14 cellular contexts compared by ENCODE assay signal in the genomic region with DNA sequence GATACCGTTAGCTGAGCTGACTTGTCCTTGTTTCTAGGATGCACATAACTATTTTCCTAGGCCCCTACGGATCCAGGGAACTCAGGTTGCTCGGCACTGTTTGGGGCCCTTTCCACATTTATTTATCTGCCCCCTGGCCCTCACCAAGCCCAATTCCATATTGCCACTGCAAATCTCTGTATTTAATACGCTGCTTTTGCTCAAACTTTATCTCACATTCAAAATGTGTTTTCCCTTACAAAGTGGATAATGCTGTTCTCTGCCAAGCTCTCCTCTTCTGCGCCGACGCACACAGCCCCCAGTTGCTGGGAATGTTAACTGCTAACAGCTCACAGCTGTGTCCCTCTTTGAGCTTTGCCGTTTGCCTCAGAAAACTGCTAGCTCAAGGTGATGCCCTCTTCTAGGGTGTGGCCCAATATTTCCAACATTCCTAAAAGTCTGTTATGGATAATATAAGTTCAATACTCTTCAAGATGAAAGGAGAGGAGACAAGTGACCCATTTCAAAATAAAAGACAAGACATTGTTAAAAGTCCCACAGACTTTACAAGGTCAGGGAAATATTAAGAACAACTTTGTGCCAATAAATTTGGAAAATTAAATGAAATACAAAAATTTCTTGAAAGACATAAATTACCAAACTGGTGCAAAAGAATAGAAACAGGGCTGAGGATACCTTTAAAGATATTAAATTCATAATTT.
"Had no signal": no experiment of that assay in that cellular context is flagged by ENCODE, and none has a peak within 500 bp of the region (broad histone marks: within the 10 kb centered on the region; RNA-seq: fewer than 3 reads in every experiment).

No MANE protein-coding gene starts in this region.

- H3K36me3 ChIP-seq: colonic mucosa, pancreas, tibial nerve had no signal

- FAIRE-seq: pancreas had no signal

- H3K27ac ChIP-seq: colonic mucosa, pancreas, SK-N-MC, tibial nerve had no signal

- ATAC-seq: activated T-helper 17 cell treated with anti-CD3 and anti-CD28 coated beads, Interleukin-2, amount 50 U/mL, for 72 hours; natural killer cell treated with Interleukin-12 subunit alpha and Interleukin-12 subunit beta and Interleukin-15 and Interleukin-18, amount 100 ng/mL, for 72 hours; stimulated activated memory B cell treated with anti-CD40 and anti-IgM and Interleukin-4, amounts not matched to agents 10 μg/mL and 1 μg/mL and 100 μg/mL, for 72 hours had no signal

- DNase-seq: activated CD4-positive, alpha-beta T cell treated with anti-CD3 and anti-CD28 coated beads, Interleukin-2, amount 50 U/mL, for 1 hour; activated naive CD4-positive, alpha-beta T cell treated with anti-CD3 and anti-CD28 coated beads for 36 hours; activated T-cell treated with anti-CD3 and anti-CD28 coated beads for 4 hours; caudate nucleus; colonic mucosa; hippocampal formation; pancreas; T-helper 2 cell had no signal

- H3K4me3 ChIP-seq: colonic mucosa, lung, pancreas, SK-N-MC, tibial nerve had no signal

- H3K27me3 ChIP-seq: colonic mucosa, pancreas, tibial nerve had no signal

- H3K4me1 ChIP-seq: colonic mucosa, pancreas had no signal

- H3K9me3 ChIP-seq: colonic mucosa, pancreas, tibial nerve had no signal
